In the genomic region with DNA sequence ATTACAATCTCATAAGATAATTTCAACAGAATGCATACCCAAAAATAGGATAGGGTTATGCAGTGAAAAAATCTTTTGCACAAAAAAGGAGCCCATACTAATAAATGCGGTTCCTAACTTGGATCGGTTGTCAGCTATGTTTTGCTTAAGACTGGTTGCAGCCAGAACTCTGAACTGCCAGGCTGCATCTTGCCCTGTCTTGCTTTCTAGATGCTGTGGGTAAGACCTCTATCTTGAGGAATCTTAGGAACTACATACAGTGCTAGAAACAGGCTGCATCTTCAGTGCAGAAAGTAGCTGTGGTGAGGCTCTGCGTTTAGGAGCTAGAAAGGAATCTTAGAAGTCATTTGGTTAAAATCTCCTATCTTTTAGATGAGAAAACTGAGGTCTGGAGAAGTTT, we compare ENCODE assay signal across 1 cellular context.
TF ChIP-seq lines count a peak whose summit lies in the region.

No MANE protein-coding gene starts in this region.

TF ChIP-seq in GM23338, 12 proteins besides CTCF, POLR2A, EP300 and RAD21 (continued from another document):
- TF ChIP-seq, protein P1, sequence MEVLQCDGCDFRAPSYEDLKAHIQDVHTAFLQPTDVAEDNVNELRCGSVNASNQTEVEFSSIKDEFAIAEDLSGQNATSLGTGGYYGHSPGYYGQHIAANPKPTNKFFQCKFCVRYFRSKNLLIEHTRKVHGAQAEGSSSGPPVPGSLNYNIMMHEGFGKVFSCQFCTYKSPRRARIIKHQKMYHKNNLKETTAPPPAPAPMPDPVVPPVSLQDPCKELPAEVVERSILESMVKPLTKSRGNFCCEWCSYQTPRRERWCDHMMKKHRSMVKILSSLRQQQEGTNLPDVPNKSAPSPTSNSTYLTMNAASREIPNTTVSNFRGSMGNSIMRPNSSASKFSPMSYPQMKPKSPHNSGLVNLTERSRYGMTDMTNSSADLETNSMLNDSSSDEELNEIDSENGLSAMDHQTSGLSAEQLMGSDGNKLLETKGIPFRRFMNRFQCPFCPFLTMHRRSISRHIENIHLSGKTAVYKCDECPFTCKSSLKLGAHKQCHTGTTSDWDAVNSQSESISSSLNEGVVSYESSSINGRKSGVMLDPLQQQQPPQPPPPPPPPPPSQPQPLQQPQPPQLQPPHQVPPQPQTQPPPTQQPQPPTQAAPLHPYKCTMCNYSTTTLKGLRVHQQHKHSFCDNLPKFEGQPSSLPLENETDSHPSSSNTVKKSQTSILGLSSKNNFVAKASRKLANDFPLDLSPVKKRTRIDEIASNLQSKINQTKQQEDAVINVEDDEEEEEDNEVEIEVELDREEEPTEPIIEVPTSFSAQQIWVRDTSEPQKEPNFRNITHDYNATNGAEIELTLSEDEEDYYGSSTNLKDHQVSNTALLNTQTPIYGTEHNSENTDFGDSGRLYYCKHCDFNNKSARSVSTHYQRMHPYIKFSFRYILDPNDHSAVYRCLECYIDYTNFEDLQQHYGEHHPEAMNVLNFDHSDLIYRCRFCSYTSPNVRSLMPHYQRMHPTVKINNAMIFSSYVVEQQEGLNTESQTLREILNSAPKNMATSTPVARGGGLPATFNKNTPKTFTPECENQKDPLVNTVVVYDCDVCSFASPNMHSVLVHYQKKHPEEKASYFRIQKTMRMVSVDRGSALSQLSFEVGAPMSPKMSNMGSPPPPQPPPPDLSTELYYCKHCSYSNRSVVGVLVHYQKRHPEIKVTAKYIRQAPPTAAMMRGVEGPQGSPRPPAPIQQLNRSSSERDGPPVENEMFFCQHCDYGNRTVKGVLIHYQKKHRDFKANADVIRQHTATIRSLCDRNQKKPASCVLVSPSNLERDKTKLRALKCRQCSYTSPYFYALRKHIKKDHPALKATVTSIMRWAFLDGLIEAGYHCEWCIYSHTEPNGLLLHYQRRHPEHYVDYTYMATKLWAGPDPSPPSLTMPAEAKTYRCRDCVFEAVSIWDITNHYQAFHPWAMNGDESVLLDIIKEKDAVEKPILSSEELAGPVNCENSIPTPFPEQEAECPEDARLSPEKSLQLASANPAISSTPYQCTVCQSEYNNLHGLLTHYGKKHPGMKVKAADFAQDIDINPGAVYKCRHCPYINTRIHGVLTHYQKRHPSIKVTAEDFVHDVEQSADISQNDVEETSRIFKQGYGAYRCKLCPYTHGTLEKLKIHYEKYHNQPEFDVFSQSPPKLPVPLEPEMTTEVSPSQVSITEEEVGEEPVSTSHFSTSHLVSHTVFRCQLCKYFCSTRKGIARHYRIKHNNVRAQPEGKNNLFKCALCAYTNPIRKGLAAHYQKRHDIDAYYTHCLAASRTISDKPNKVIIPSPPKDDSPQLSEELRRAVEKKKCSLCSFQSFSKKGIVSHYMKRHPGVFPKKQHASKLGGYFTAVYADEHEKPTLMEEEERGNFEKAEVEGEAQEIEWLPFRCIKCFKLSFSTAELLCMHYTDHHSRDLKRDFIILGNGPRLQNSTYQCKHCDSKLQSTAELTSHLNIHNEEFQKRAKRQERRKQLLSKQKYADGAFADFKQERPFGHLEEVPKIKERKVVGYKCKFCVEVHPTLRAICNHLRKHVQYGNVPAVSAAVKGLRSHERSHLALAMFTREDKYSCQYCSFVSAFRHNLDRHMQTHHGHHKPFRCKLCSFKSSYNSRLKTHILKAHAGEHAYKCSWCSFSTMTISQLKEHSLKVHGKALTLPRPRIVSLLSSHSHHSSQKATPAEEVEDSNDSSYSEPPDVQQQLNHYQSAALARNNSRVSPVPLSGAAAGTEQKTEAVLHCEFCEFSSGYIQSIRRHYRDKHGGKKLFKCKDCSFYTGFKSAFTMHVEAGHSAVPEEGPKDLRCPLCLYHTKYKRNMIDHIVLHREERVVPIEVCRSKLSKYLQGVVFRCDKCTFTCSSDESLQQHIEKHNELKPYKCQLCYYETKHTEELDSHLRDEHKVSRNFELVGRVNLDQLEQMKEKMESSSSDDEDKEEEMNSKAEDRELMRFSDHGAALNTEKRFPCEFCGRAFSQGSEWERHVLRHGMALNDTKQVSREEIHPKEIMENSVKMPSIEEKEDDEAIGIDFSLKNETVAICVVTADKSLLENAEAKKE (CRISPR knock-in tag; IDR thresholded peaks at IDR 0.05) = no peak
- no peak for TF ChIP-seq CREB1 (CRISPR knock-in tag; IDR thresholded peaks at IDR 0.05; ENCODE audit: low read depth)
